In the genomic region with DNA sequence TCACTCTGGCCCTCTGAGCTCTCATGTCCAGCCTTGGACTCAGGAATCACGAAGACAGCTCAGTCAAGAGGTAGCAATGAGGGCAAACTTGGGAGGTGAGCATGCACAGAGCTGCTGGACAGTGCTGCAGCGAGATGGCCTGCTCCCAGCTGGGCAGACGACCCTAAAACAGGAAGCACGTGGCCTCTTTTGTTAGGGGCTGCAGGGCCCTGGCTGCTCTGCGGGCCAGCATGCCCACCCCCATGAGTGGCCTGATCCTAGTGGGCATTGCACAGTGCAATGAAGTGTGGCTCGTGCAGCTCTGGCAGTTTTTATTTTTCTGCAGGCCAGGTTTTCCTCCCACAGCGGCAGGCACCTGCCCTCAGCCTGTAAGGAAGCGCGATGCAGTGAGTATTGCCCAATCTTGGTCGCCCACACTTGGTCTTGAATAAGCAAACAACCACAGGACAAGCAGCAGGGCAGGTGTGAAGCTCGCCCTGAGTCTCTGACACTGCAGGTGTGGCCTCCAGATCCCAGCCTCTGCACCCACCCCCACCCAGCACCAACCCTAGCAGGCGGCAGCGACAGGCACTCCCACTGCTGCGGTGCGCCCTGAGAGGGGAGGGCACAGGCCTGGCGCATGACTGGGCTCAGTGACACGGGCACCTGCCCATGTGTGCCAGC, we compare ENCODE assay signal across 8 cellular contexts.
A peak's percentile ranks its signal among the peaks of the same experiment; 100 is the strongest.
DNase-seq lines count a peak whose midpoint lies in the region; TF ChIP-seq lines count a peak whose summit lies in the region.

No MANE protein-coding gene starts in this region.

- no peak overlapping the region for H3K4me3 ChIP-seq in brain microvascular endothelial cell (ENCODE audit: low read depth, low read length)

- no peak for TF ChIP-seq CTCF in brain microvascular endothelial cell (IDR thresholded peaks at IDR 0.05; ENCODE audit: low read depth, low read length, missing control alignments)

- DNase-seq in stimulated activated CD4-positive, alpha-beta T cell treated with anti-CD3 and anti-CD28 coated beads, Interleukin-4, amount 100 ng/mL, for 1 hour = peak; percentile 51
- DNase-seq in stimulated activated CD4-positive, alpha-beta T cell treated with anti-CD3 and anti-CD28 coated beads, Interleukin-2, amount 100 ng/mL, for 24 hours = no peak
- DNase-seq in NCI-H774 (lab: John Stamatoyannopoulos, UW) = peak; percentile 84
- DNase-seq in stimulated activated CD4-positive, alpha-beta T cell treated with anti-CD3 and anti-CD28 coated beads, Interleukin-4, amount 100 ng/mL, for 24 hours = peak; percentile 52
- no peak for DNase-seq in NCI-H2171 treated with DMSO at 0.1 percent for 48 hours (lab: John Stamatoyannopoulos, UW)
- DNase-seq in pons (ENCODE audit: low spot score) = no peak
- DNase-seq in brain microvascular endothelial cell = no peak

- no peaks in the 10 kb centered on the region for H3K27me3 ChIP-seq in brain microvascular endothelial cell (replicated peaks)

- H3K27ac ChIP-seq in angular gyrus (ENCODE audit: low read depth, low read length) (peak overlapping the region; percentile 88), brain microvascular endothelial cell (no peak overlapping the region)

- in situ Hi-C loops in brain microvascular endothelial cell (cut with HindIII; ENCODE audit: low pct_ligation_motif_present, low sequenced_read_pairs) = no loop called here

- no peaks in the 10 kb centered on the region for H3K36me3 ChIP-seq in brain microvascular endothelial cell (replicated peaks)

Comparison
In these comparisons a context has a peak if more than half of its experiments do, and no peak if none do; other contexts are left out.
1. DNase-seq: peak in stimulated activated CD4-positive, alpha-beta T cell treated with anti-CD3 and anti-CD28 coated beads, Interleukin-4, amount 100 ng/mL, for 1 hour (single experiment), NCI-H774 (single experiment) and stimulated activated CD4-positive, alpha-beta T cell treated with anti-CD3 and anti-CD28 coated beads, Interleukin-4, amount 100 ng/mL, for 24 hours (single experiment); none in stimulated activated CD4-positive, alpha-beta T cell treated with anti-CD3 and anti-CD28 coated beads, Interleukin-2, amount 100 ng/mL, for 24 hours (0 of 2), NCI-H2171 treated with DMSO at 0.1 percent for 48 hours (single experiment), pons (single experiment) and brain microvascular endothelial cell (single experiment).